22 cellular contexts compared by ENCODE assay signal in the genomic region with DNA sequence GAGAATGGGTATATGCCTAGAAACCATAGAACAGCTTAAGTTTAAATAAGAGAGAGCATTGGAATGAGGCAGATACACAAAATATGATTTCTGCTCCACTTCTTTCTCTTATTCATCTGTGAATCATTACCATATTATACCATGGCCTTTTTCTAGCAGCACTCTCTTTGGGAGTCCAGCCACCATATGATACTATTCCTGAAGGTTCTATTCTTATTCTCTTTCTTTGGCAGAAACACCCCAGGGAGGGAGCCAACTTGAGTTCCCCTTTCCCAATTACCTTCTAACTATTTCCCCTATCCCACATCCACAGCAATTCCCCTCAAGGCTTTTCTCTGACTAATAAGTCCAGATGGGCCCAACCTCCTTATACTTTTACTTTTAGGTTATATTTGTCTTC.
"Had no signal": no experiment of that assay in that cellular context is flagged by ENCODE, and none has a peak within 500 bp of the region (broad histone marks: within the 10 kb centered on the region; RNA-seq: fewer than 3 reads in every experiment).

No MANE protein-coding gene starts in this region.

- H3K27ac Mint-ChIP-seq: activated B cell treated with CpG ODN at 0.5 μM for 24 hours; activated CD4-positive, alpha-beta memory T cell treated with anti-CD3 and anti-CD28 coated beads, Interleukin-2, amount 10 ng/mL, durations not matched to agents 7 days and 5 days; activated CD8-positive, alpha-beta memory T cell treated with anti-CD3 and anti-CD28 coated beads, Interleukin-2, amount 10 ng/mL, durations not matched to agents 7 days and 5 days; activated T-helper 17 cell treated with anti-CD3 and anti-CD28 coated beads, Interleukin-2, amount 50 U/mL, for 72 hours; natural killer cell treated with Interleukin-12 subunit alpha and Interleukin-12 subunit beta and Interleukin-15 and Interleukin-18, amount 100 ng/mL, for 72 hours; stimulated activated memory B cell treated with anti-CD40 and anti-IgM and Interleukin-4, amounts not matched to agents 10 μg/mL and 1 μg/mL and 100 μg/mL, for 72 hours had no signal

- H3K27me3 Mint-ChIP-seq: activated B cell treated with CpG ODN at 0.5 μM for 24 hours; activated CD4-positive, alpha-beta memory T cell treated with anti-CD3 and anti-CD28 coated beads, Interleukin-2, amount 10 ng/mL, durations not matched to agents 7 days and 5 days; activated CD8-positive, alpha-beta memory T cell treated with anti-CD3 and anti-CD28 coated beads, Interleukin-2, amount 10 ng/mL, durations not matched to agents 7 days and 5 days; activated T-helper 17 cell treated with anti-CD3 and anti-CD28 coated beads, Interleukin-2, amount 50 U/mL, for 72 hours; central memory CD8-positive, alpha-beta T cell; natural killer cell treated with Interleukin-12 subunit alpha and Interleukin-12 subunit beta and Interleukin-15 and Interleukin-18, amount 100 ng/mL, for 72 hours; stimulated activated memory B cell treated with anti-CD40 and anti-IgM and Interleukin-4, amounts not matched to agents 10 μg/mL and 1 μg/mL and 100 μg/mL, for 72 hours had no signal

- H3K9me3 ChIP-seq: lower lobe of right lung, neutrophil, thoracic aorta had no signal

- H3K36me3 ChIP-seq: brain microvascular endothelial cell, lower lobe of right lung, neutrophil, spleen, thoracic aorta had no signal

- H3K36me3 Mint-ChIP-seq: activated CD8-positive, alpha-beta memory T cell treated with anti-CD3 and anti-CD28 coated beads, Interleukin-2, amount 10 ng/mL, durations not matched to agents 7 days and 5 days; natural killer cell treated with Interleukin-12 subunit alpha and Interleukin-12 subunit beta and Interleukin-15 and Interleukin-18, amount 100 ng/mL, for 72 hours had no signal

- ATAC-seq: activated CD8-positive, alpha-beta memory T cell treated with anti-CD3 and anti-CD28 coated beads, Interleukin-2, amount 10 ng/mL, durations not matched to agents 7 days and 5 days; activated T-helper 17 cell treated with anti-CD3 and anti-CD28 coated beads, Interleukin-2, amount 50 U/mL, for 72 hours; left cardiac atrium; lower lobe of right lung; natural killer cell treated with Interleukin-12 subunit alpha and Interleukin-12 subunit beta and Interleukin-15 and Interleukin-18, amount 100 ng/mL, for 72 hours; stimulated activated memory B cell treated with anti-CD40 and anti-IgM and Interleukin-4, amounts not matched to agents 10 μg/mL and 1 μg/mL and 100 μg/mL, for 72 hours had no signal

- H3K9ac ChIP-seq: parathyroid adenoma had no signal

- H3K4me3 ChIP-seq: coronary artery, lower lobe of right lung, spleen, thoracic aorta had no signal

- H3K4me1 Mint-ChIP-seq: activated CD4-positive, alpha-beta memory T cell treated with anti-CD3 and anti-CD28 coated beads, Interleukin-2, amount 10 ng/mL, durations not matched to agents 7 days and 5 days; stimulated activated memory B cell treated with anti-CD40 and anti-IgM and Interleukin-4, amounts not matched to agents 10 μg/mL and 1 μg/mL and 100 μg/mL, for 72 hours had no signal

- H3K27ac ChIP-seq: brain microvascular endothelial cell, coronary artery, lower lobe of right lung, neutrophil, parathyroid adenoma, spleen, thoracic aorta had no signal

- H2AFZ ChIP-seq: parathyroid adenoma had no signal

- H3K4me1 ChIP-seq: lower lobe of right lung, spleen had no signal

- H3K27me3 ChIP-seq: brain microvascular endothelial cell, neutrophil, spleen had no signal

- H3K9me3 Mint-ChIP-seq: activated B cell treated with CpG ODN at 0.5 μM for 24 hours; activated CD4-positive, alpha-beta memory T cell treated with anti-CD3 and anti-CD28 coated beads, Interleukin-2, amount 10 ng/mL, durations not matched to agents 7 days and 5 days; activated T-helper 17 cell treated with anti-CD3 and anti-CD28 coated beads, Interleukin-2, amount 50 U/mL, for 72 hours; central memory CD8-positive, alpha-beta T cell; natural killer cell treated with Interleukin-12 subunit alpha and Interleukin-12 subunit beta and Interleukin-15 and Interleukin-18, amount 100 ng/mL, for 72 hours; stimulated activated memory B cell treated with anti-CD40 and anti-IgM and Interleukin-4, amounts not matched to agents 10 μg/mL and 1 μg/mL and 100 μg/mL, for 72 hours had no signal

- H3K4me3 Mint-ChIP-seq: activated B cell treated with CpG ODN at 0.5 μM for 24 hours; activated CD4-positive, alpha-beta memory T cell treated with anti-CD3 and anti-CD28 coated beads, Interleukin-2, amount 10 ng/mL, durations not matched to agents 7 days and 5 days; activated CD8-positive, alpha-beta memory T cell treated with anti-CD3 and anti-CD28 coated beads, Interleukin-2, amount 10 ng/mL, durations not matched to agents 7 days and 5 days; activated T-helper 17 cell treated with anti-CD3 and anti-CD28 coated beads, Interleukin-2, amount 50 U/mL, for 72 hours; central memory CD8-positive, alpha-beta T cell; natural killer cell treated with Interleukin-12 subunit alpha and Interleukin-12 subunit beta and Interleukin-15 and Interleukin-18, amount 100 ng/mL, for 72 hours; stimulated activated memory B cell treated with anti-CD40 and anti-IgM and Interleukin-4, amounts not matched to agents 10 μg/mL and 1 μg/mL and 100 μg/mL, for 72 hours had no signal

- DNase-seq: activated B cell treated with CpG ODN at 0.5 μM for 24 hours; activated CD4-positive, alpha-beta memory T cell treated with anti-CD3 and anti-CD28 coated beads, Interleukin-2, amount 10 ng/mL, durations not matched to agents 7 days and 5 days; activated CD4-positive, alpha-beta T cell treated with anti-CD3 and anti-CD28 coated beads for 4 hours; activated CD8-positive, alpha-beta memory T cell treated with anti-CD3 and anti-CD28 coated beads, Interleukin-2, amount 10 ng/mL, durations not matched to agents 7 days and 5 days; activated naive CD4-positive, alpha-beta T cell treated with Interleukin-2 at 50 U/mL for 16 hours; activated T-cell treated with anti-CD3 and anti-CD28 coated beads, Interleukin-2, amount 50 U/mL, for 1 hour; anterior cingulate cortex; brain microvascular endothelial cell; erythroblast; left cardiac atrium; lower lobe of right lung; spleen; stimulated activated CD4-positive, alpha-beta T cell treated with anti-CD3 and anti-CD28 coated beads, Interleukin-4, amount 100 ng/mL, for 4 hours; T-helper 9 cell had no signal
